In the genomic region with DNA sequence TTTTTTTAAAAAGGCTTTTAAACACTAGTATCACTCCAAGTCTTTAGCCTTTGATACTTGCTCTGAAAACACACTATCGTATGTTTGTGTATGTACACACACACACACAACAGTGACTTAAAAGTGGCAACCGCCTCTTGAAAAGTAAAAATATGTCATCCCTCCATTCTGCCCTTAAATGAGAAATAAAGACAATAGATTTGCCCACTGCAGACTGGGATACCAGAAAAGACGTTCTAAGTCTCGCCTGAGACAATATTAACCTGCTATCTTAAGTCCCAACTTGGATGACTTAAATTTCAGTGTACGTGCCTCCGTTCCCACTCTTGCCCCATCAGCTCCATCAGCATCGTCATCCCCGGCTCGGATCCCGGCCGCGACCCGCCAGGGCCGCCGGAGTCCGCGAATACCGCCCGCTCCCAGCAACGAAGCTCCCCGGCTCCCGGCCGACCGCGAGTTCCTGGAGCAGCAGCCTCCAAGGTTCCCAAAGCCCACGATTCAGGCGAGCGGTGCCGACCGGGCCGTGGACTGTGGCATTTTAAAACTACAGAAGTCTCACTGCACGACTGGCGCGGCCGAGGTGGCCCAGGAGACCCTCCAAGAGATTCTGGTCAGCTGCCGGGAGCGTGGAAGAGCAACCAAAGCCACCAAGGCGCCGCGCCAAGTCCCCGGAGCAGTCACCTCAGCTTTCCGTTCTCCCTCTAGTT, we compare ENCODE assay signal across 8 cellular contexts. TPM values are rescaled to one million over a fixed set of nuclear protein-coding genes. Genes with fewer than 3 reads are reported as not detected.
DNase-seq lines count a peak whose midpoint lies in the region; ATAC-seq and TF ChIP-seq lines count a peak whose summit lies in the region.

No MANE protein-coding gene starts in this region.

- no peaks in the 10 kb centered on the region for H3K27me3 ChIP-seq in neural progenitor cell

- peak overlapping the region; percentile 89 for H3K9ac ChIP-seq in neural progenitor cell

- peaks cover 43% of the 10 kb centered on the region for H3F3A ChIP-seq in neural progenitor cell (ENCODE audit: low read depth)

- peak overlapping the region; percentile 99 for H3K27ac Mint-ChIP-seq in activated T-helper 2 cell treated with anti-CD3 and anti-CD28 coated beads, Interferon-gamma antibody, Interleukin-2, Interleukin-4, amounts not matched to agents 10 μg/mL and 5 μg/mL and 100 μg/mL, durations not matched to agents 14 hours and 24 hours and 36 hours
- H3K27ac Mint-ChIP-seq in neural progenitor cell: peak overlapping the region; percentile 100

- peaks cover 22% of the 10 kb centered on the region for H3K36me3 Mint-ChIP-seq in activated T-helper 2 cell treated with anti-CD3 and anti-CD28 coated beads, Interferon-gamma antibody, Interleukin-2, Interleukin-4, amounts not matched to agents 10 μg/mL and 5 μg/mL and 100 μg/mL, durations not matched to agents 14 hours and 24 hours and 36 hours (ENCODE audit: low read depth)
- peaks cover 7% of the 10 kb centered on the region for H3K36me3 Mint-ChIP-seq in neural progenitor cell

- no peaks in the 10 kb centered on the region for H3K9me3 Mint-ChIP-seq in activated T-helper 2 cell treated with anti-CD3 and anti-CD28 coated beads, Interferon-gamma antibody, Interleukin-2, Interleukin-4, amounts not matched to agents 10 μg/mL and 5 μg/mL and 100 μg/mL, durations not matched to agents 14 hours and 24 hours and 36 hours
- no peaks in the 10 kb centered on the region for H3K9me3 Mint-ChIP-seq in neural progenitor cell

- no peak for TF ChIP-seq CTCF in GM12864 (IDR thresholded peaks at IDR 0.05; ENCODE audit: low read depth, low read length, missing control alignments)
- TF ChIP-seq CTCF in foreskin fibroblast (IDR thresholded peaks at IDR 0.05; ENCODE audit: low read depth, low read length): no peak
- TF ChIP-seq CTCF in neural progenitor cell (IDR thresholded peaks at IDR 0.05): no peak

- intact Hi-C loops in activated T-helper 2 cell treated with anti-CD3 and anti-CD28 coated beads, Interferon-gamma antibody, Interleukin-2, Interleukin-4, amounts not matched to agents 10 μg/mL and 5 μg/mL and 100 μg/mL, durations not matched to agents 14 hours and 24 hours and 36 hours (cut with micrococcal nuclease): loop anchor here (1.0 to 10.0 kb wide), 8 partner anchors 56 to 1981 kb away; a partner anchor contains a TSS

- H2AFZ ChIP-seq in neural progenitor cell (replicated peaks): peak overlapping the region; percentile 89

- ATAC-seq in HG03571 (IDR thresholded peaks at IDR 0.05; ENCODE audit: unreplicated experiment): no peak
- ATAC-seq in HG02885 (IDR thresholded peaks at IDR 0.05; ENCODE audit: poor library complexity, unreplicated experiment): no peak

- peaks cover 31% of the 10 kb centered on the region for H3K4me1 Mint-ChIP-seq in activated T-helper 2 cell treated with anti-CD3 and anti-CD28 coated beads, Interferon-gamma antibody, Interleukin-2, Interleukin-4, amounts not matched to agents 10 μg/mL and 5 μg/mL and 100 μg/mL, durations not matched to agents 14 hours and 24 hours and 36 hours (ENCODE audit: low read depth)
- H3K4me1 Mint-ChIP-seq in neural progenitor cell: peaks cover 6% of the 10 kb centered on the region

- peak overlapping the region; percentile 97 for H3K27ac ChIP-seq in neural progenitor cell
- peak overlapping the region; percentile 98 for H3K27ac ChIP-seq in urinary bladder (ENCODE audit: low read depth)

- DNase-seq in GM12864 (ENCODE audit: low read depth): no peak
- DNase-seq in NCI-H2171 (lab: John Stamatoyannopoulos, UW): peak; percentile 34
- DNase-seq in activated T-helper 2 cell treated with anti-CD3 and anti-CD28 coated beads, Interferon-gamma antibody, Interleukin-2, Interleukin-4, amounts not matched to agents 10 μg/mL and 5 μg/mL and 100 μg/mL, durations not matched to agents 14 hours and 24 hours and 36 hours (ENCODE audit: low spot score): peak; percentile 31
- DNase-seq in foreskin fibroblast: peak in 1 of 2 donors; percentile 72
- DNase-seq in neural progenitor cell (ENCODE audit: low spot score): peak; percentile 59

- H3K4me2 ChIP-seq in neural progenitor cell: peak overlapping the region; percentile 86

- peaks cover 27% of the 10 kb centered on the region for H3K4me1 ChIP-seq in neural progenitor cell
- H3K4me1 ChIP-seq in urinary bladder (ENCODE audit: insufficient read depth): no peaks in the 10 kb centered on the region

- peak overlapping the region; percentile 100 for H3K4me3 Mint-ChIP-seq in activated T-helper 2 cell treated with anti-CD3 and anti-CD28 coated beads, Interferon-gamma antibody, Interleukin-2, Interleukin-4, amounts not matched to agents 10 μg/mL and 5 μg/mL and 100 μg/mL, durations not matched to agents 14 hours and 24 hours and 36 hours (ENCODE audit: low read depth)
- peak overlapping the region; percentile 98 for H3K4me3 Mint-ChIP-seq in neural progenitor cell

- H3K79me2 ChIP-seq in neural progenitor cell (ENCODE audit: low read depth): peaks cover 75% of the 10 kb centered on the region

- peaks cover 7% of the 10 kb centered on the region for H3K36me3 ChIP-seq in neural progenitor cell
- H3K36me3 ChIP-seq in urinary bladder (ENCODE audit: insufficient read depth): no peaks in the 10 kb centered on the region

- WGBS in urinary bladder: under 1% methylated on average over 42 of the region's 42 CpGs

- H4K20me1 ChIP-seq in neural progenitor cell (ENCODE audit: low read depth): peaks cover 16% of the 10 kb centered on the region

- H3K9me3 ChIP-seq in neural progenitor cell (ENCODE audit: low read depth): no peaks in the 10 kb centered on the region

- H3K4me3 ChIP-seq in GM12864 (ENCODE audit: low read depth, low read length) (peak overlapping the region; percentile 91), foreskin fibroblast (ENCODE audit: low read depth in 1 of 2, low read length in 2 of 2) (peak overlapping the region; percentile 89 to 97), neural progenitor cell (peak overlapping the region; percentile 88), urinary bladder (ENCODE audit: low read depth, low read length) (peak overlapping the region; percentile 75)

- H3K27me3 Mint-ChIP-seq in activated T-helper 2 cell treated with anti-CD3 and anti-CD28 coated beads, Interferon-gamma antibody, Interleukin-2, Interleukin-4, amounts not matched to agents 10 μg/mL and 5 μg/mL and 100 μg/mL, durations not matched to agents 14 hours and 24 hours and 36 hours (ENCODE audit: low read depth): no peaks in the 10 kb centered on the region
- H3K27me3 Mint-ChIP-seq in neural progenitor cell (ENCODE audit: insufficient read depth, low read depth): no peaks in the 10 kb centered on the region

RNA-seq across cellular contexts. Expression of a gene that starts 2.8 kb away (rescaled TPM):
- total RNA-seq in activated T-helper 2 cell treated with anti-CD3 and anti-CD28 coated beads, Interferon-gamma antibody, Interleukin-2, Interleukin-4, amounts not matched to agents 10 μg/mL and 5 μg/mL and 100 μg/mL, durations not matched to agents 14 hours and 24 hours and 36 hours: 28.7 and 32.8 TPM in 2 replicates
- total RNA-seq in neural progenitor cell (ENCODE audit: low replicate concordance): 73.3 and 86.4 TPM in 2 replicates
- total RNA-seq in urinary bladder: 77.4 TPM
- 7.6 TPM for polyA plus RNA-seq in urinary bladder
